Comparison of ENCODE assay signal across 1 cellular context in genomic region chrX:13219990-13220764, GRCh38.
TF ChIP-seq lines count a peak whose summit lies in the region.

No MANE protein-coding gene starts in this region.

TF ChIP-seq in A549, 52 proteins besides CTCF, POLR2A, EP300 and RAD21 (continued from another document):
- TF ChIP-seq, protein P1, sequence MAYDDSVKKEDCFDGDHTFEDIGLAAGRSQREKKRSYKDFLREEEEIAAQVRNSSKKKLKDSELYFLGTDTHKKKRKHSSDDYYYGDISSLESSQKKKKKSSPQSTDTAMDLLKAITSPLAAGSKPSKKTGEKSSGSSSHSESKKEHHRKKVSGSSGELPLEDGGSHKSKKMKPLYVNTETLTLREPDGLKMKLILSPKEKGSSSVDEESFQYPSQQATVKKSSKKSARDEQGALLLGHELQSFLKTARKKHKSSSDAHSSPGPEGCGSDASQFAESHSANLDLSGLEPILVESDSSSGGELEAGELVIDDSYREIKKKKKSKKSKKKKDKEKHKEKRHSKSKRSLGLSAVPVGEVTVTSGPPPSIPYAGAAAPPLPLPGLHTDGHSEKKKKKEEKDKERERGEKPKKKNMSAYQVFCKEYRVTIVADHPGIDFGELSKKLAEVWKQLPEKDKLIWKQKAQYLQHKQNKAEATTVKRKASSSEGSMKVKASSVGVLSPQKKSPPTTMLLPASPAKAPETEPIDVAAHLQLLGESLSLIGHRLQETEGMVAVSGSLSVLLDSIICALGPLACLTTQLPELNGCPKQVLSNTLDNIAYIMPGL (CRISPR knock-in tag; IDR thresholded peaks at IDR 0.05; ENCODE audit: borderline replicate concordance): no peak
- no peak for TF ChIP-seq NFE2L2 (conservative IDR thresholded peaks at IDR 0.05; ENCODE audit: low read length)
- no peak for TF ChIP-seq CBX2 (IDR thresholded peaks at IDR 0.05; ENCODE audit: borderline replicate concordance, low read depth)
- TF ChIP-seq SREBF2 (IDR thresholded peaks at IDR 0.05): no peak
- no peak for TF ChIP-seq KDM5A (IDR thresholded peaks at IDR 0.05)
- no peak for TF ChIP-seq JUN (IDR thresholded peaks at IDR 0.05)
- no peak for TF ChIP-seq ZSCAN20 (CRISPR knock-in tag; IDR thresholded peaks at IDR 0.05)
